ENCODE assay signal across 14 cellular contexts in the genomic region with DNA sequence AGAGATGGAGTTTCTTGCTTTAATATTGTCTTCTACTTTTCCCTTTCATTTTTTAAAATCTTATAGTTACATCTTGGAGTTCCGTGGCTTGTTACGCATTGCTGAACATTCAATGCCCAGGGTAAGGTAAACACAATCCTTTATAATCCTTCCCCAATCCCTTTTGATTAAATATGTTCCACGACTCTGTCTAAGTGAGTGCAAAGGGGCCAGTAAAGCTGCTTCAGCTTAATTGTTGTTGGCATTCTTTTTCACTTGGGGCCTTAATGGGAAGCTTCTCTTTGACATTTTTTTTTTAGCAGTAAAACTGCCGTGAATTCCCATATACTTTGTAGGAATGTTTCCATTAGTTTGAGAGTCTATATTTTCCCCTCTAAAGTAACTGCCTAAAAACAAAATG.
"Had no signal": no experiment of that assay in that cellular context is flagged by ENCODE, and none has a peak within 500 bp of the region (broad histone marks: within the 10 kb centered on the region; RNA-seq: fewer than 3 reads in every experiment).

No MANE protein-coding gene starts in this region.

- H3K36me3 ChIP-seq: breast epithelium, gastroesophageal sphincter, heart right ventricle, spleen had no signal

- ATAC-seq: gastroesophageal sphincter; heart right ventricle; left colon; sciatic nerve; stimulated activated naive CD8-positive, alpha-beta T cell treated with anti-CD3 and anti-CD28 coated beads, Interleukin-15, amount 100 ng/mL, for 72 hours had no signal

- H3K9me3 ChIP-seq: breast epithelium, heart right ventricle had no signal

- H3K27me3 ChIP-seq: breast epithelium, gastroesophageal sphincter, heart right ventricle, spleen had no signal

- H3K4me1 ChIP-seq: breast epithelium, gastroesophageal sphincter, heart right ventricle, spleen had no signal

- H3K4me3 ChIP-seq: breast epithelium, gastroesophageal sphincter, heart right ventricle, lung, spleen had no signal

- DNase-seq: activated CD4-positive, alpha-beta T cell treated with anti-CD3 and anti-CD28 coated beads, Interleukin-2, amount 10 ng/mL, durations not matched to agents 7 days and 5 days; activated gamma-delta T cell treated with Interleukin-2 at 50 U/mL for 16 hours; endodermal cell; erythroblast; heart right ventricle; left colon; midbrain; nucleus accumbens; spleen; stimulated activated naive CD8-positive, alpha-beta T cell treated with anti-CD3 and anti-CD28 coated beads, Interleukin-15, amount 100 ng/mL, for 72 hours had no signal
